1 cellular context compared by ENCODE assay signal in genomic region chr19:18737337-18737953, GRCh38.
TF ChIP-seq lines count a peak whose summit lies in the region.

No MANE protein-coding gene starts in this region.

TF ChIP-seq in IMR-90, 13 proteins besides CTCF, POLR2A, EP300 and RAD21:
- TF ChIP-seq BHLHE40 (IDR thresholded peaks at IDR 0.05; ENCODE audit: low read depth, low read length) = no peak
- TF ChIP-seq, protein P1, sequence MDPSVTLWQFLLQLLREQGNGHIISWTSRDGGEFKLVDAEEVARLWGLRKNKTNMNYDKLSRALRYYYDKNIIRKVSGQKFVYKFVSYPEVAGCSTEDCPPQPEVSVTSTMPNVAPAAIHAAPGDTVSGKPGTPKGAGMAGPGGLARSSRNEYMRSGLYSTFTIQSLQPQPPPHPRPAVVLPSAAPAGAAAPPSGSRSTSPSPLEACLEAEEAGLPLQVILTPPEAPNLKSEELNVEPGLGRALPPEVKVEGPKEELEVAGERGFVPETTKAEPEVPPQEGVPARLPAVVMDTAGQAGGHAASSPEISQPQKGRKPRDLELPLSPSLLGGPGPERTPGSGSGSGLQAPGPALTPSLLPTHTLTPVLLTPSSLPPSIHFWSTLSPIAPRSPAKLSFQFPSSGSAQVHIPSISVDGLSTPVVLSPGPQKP (IDR thresholded peaks at IDR 0.05; ENCODE audit: borderline replicate concordance, low read depth, low read length) = no peak
- no peak for TF ChIP-seq CEBPB (IDR thresholded peaks at IDR 0.05; ENCODE audit: low read depth, low read length)
- no peak for TF ChIP-seq MXI1 (IDR thresholded peaks at IDR 0.05; ENCODE audit: borderline replicate concordance, low read depth, low read length)
- no peak for TF ChIP-seq RCOR1 (IDR thresholded peaks at IDR 0.05; ENCODE audit: insufficient replicate concordance, low read length)
- no peak for TF ChIP-seq RFX5 (IDR thresholded peaks at IDR 0.05; ENCODE audit: low read depth, low read length)
- no peak for TF ChIP-seq MAZ (IDR thresholded peaks at IDR 0.05; ENCODE audit: borderline replicate concordance, low read depth, low read length)
- TF ChIP-seq, protein P2, sequence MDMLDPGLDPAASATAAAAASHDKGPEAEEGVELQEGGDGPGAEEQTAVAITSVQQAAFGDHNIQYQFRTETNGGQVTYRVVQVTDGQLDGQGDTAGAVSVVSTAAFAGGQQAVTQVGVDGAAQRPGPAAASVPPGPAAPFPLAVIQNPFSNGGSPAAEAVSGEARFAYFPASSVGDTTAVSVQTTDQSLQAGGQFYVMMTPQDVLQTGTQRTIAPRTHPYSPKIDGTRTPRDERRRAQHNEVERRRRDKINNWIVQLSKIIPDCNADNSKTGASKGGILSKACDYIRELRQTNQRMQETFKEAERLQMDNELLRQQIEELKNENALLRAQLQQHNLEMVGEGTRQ (IDR thresholded peaks at IDR 0.05; ENCODE audit: low read depth, low read length) = no peak
- no peak for TF ChIP-seq MAFK (IDR thresholded peaks at IDR 0.05; ENCODE audit: low read depth, low read length)
- TF ChIP-seq NFE2L2 (IDR thresholded peaks at IDR 0.05; ENCODE audit: low read depth, low read length) = no peak
- no peak for TF ChIP-seq SMC3 (IDR thresholded peaks at IDR 0.05; ENCODE audit: low read depth, low read length)
- TF ChIP-seq FOS (IDR thresholded peaks at IDR 0.05; ENCODE audit: low read depth, low read length) = no peak
- TF ChIP-seq CHD1 (IDR thresholded peaks at IDR 0.05; ENCODE audit: low read depth, low read length) = no peak
